ENCODE assay signal across 19 cellular contexts in genomic region chr12:31803306-31804184, GRCh38.
DNase-seq lines count a peak whose midpoint lies in the region; ATAC-seq, FAIRE-seq and TF ChIP-seq lines count a peak whose summit lies in the region.
"Had no signal": no experiment of that assay in that cellular context is flagged by ENCODE, and none has a peak within 500 bp of the region (broad histone marks: within the 10 kb centered on the region; RNA-seq: fewer than 3 reads in every experiment).

No MANE protein-coding gene starts in this region.

- H3K9me3 Mint-ChIP-seq in activated T-cell treated with anti-CD3 and anti-CD28 coated beads, Interleukin-2, amount 50 U/mL, for 4 hours, result no peaks in the 10 kb centered on the region
- H3K9me3 Mint-ChIP-seq in stimulated activated effector memory CD8-positive, alpha-beta T cell treated with anti-CD3 and anti-CD28 coated beads, Interleukin-12 subunit alpha, Interleukin-12 subunit beta, amount 100 ng/mL, for 72 hours, result no peaks in the 10 kb centered on the region

- peak overlapping the region; percentile 82 for H3K27ac Mint-ChIP-seq in stimulated activated effector memory CD8-positive, alpha-beta T cell treated with anti-CD3 and anti-CD28 coated beads, Interleukin-12 subunit alpha, Interleukin-12 subunit beta, amount 100 ng/mL, for 72 hours

- H3K27me3 Mint-ChIP-seq in activated T-cell treated with anti-CD3 and anti-CD28 coated beads, Interleukin-2, amount 50 U/mL, for 4 hours (ENCODE audit: low read depth), result no peaks in the 10 kb centered on the region

- FAIRE-seq in K562 (lab: Jason Lieb, UNC), result no peak

- H3K4me1 Mint-ChIP-seq in activated T-cell treated with anti-CD3 and anti-CD28 coated beads, Interleukin-2, amount 50 U/mL, for 4 hours (ENCODE audit: low read depth), result peaks cover 47% of the 10 kb centered on the region
- peaks cover 30% of the 10 kb centered on the region for H3K4me1 Mint-ChIP-seq in stimulated activated effector memory CD8-positive, alpha-beta T cell treated with anti-CD3 and anti-CD28 coated beads, Interleukin-12 subunit alpha, Interleukin-12 subunit beta, amount 100 ng/mL, for 72 hours

- intact Hi-C loops in K562 (cut with micrococcal nuclease), result no loop called here
- intact Hi-C loops in body of pancreas (cut with DNase I), result no loop called here

- H3K9me3 ChIP-seq in Loucy (ENCODE audit: insufficient read depth, low read depth, low read length) (no peaks in the 10 kb centered on the region), K562 (replicated peaks; ENCODE audit: control insufficient read depth, insufficient read depth, low read depth, low read length) (no peaks in the 10 kb centered on the region), body of pancreas (no peaks in the 10 kb centered on the region)
- H3K9me3 ChIP-seq: left lung, SK-N-SH had no signal

- 80% methylated on average over 8 of the region's 9 CpGs for WGBS in K562 (ENCODE audit: insufficient coverage, low coverage, missing lambda C conversion rate)
- WGBS in body of pancreas, 2 donors, result 89 to 92% methylated on average over 9 of the region's 9 CpGs

- TF ChIP-seq RAD21 in K562 (CRISPR knock-in tag; conservative IDR thresholded peaks at IDR 0.05 in 1 of 2, IDR thresholded peaks at IDR 0.05 in 1 of 2), result no peak

- no peak for TF ChIP-seq POLR2A in K562 (conservative IDR thresholded peaks at IDR 0.05)
- TF ChIP-seq POLR2A in body of pancreas (IDR thresholded peaks at IDR 0.05), result no peak

- H3K4me2 ChIP-seq in Loucy (ENCODE audit: low read depth, low read length, poor library complexity, severe bottlenecking) (peak overlapping the region; percentile 90), K562 (ENCODE audit: insufficient read depth, low read length) (no peak overlapping the region)
- H3K4me2 ChIP-seq: SK-N-SH had no signal

- H3K9ac ChIP-seq in Loucy (ENCODE audit: low read depth, low read length, poor library complexity, severe bottlenecking) (peak overlapping the region; percentile 62), K562 (ENCODE audit: insufficient read depth in 1 of 2, low read depth in 2 of 2, low read length in 2 of 2) (no peak overlapping the region)
- H3K9ac ChIP-seq: SK-N-SH had no signal

- peaks cover 5% of the 10 kb centered on the region; the same call in 1 of the 2 replicates for H3F3A ChIP-seq in Loucy (ENCODE audit: low read depth)

- H3K36me3 ChIP-seq in Loucy (ENCODE audit: insufficient read depth, low read length) (no peaks in the 10 kb centered on the region), K562 (ENCODE audit: control insufficient read depth, insufficient read depth, low read length) (no peaks in the 10 kb centered on the region), body of pancreas (replicated peaks in 1 of 2; ENCODE audit: insufficient read depth in 1 of 2, low read depth in 2 of 2) (no peaks in the 10 kb centered on the region)
- H3K36me3 ChIP-seq: left lung had no signal

- peaks cover 2% of the 10 kb centered on the region for H3K36me3 Mint-ChIP-seq in activated T-cell treated with anti-CD3 and anti-CD28 coated beads, Interleukin-2, amount 50 U/mL, for 4 hours (ENCODE audit: insufficient read depth)
- H3K36me3 Mint-ChIP-seq in stimulated activated effector memory CD8-positive, alpha-beta T cell treated with anti-CD3 and anti-CD28 coated beads, Interleukin-12 subunit alpha, Interleukin-12 subunit beta, amount 100 ng/mL, for 72 hours, result no peaks in the 10 kb centered on the region

- H3K9me1 ChIP-seq in K562 (ENCODE audit: control insufficient read depth, insufficient read depth, low read length), result no peaks in the 10 kb centered on the region

- no peaks in the 10 kb centered on the region for H4K20me1 ChIP-seq in Loucy (ENCODE audit: insufficient read depth, low read length, poor library complexity, severe bottlenecking)
- H4K20me1 ChIP-seq in K562 (replicated peaks; ENCODE audit: control insufficient read depth, insufficient read depth, low read length), result no peaks in the 10 kb centered on the region

- no TSS peak for BruUV-seq in K562 (replicated peaks; lab: Mats Ljungman, UMichigan)

- TF ChIP-seq EP300 in K562 (IDR thresholded peaks at IDR 0.05; ENCODE audit: low read length), result no peak

- H3K4me1 ChIP-seq in Loucy (ENCODE audit: insufficient read depth, low read length, poor library complexity, severe bottlenecking) (peaks cover 35% of the 10 kb centered on the region), K562 (replicated peaks in 1 of 2; ENCODE audit: control insufficient read depth in 2 of 2, insufficient read depth in 2 of 2, low read length in 2 of 2) (no peaks in the 10 kb centered on the region), body of pancreas (no peaks in the 10 kb centered on the region)
- H3K4me1 ChIP-seq: left lung had no signal

- POLR2A ChIA-PET in K562 (lab: Yijun Ruan, JAX), result no interaction called here

- no peak overlapping the region for H3K27ac ChIP-seq in K562 (ENCODE audit: extremely low read depth, low read depth, low read length)
- no peak overlapping the region for H3K27ac ChIP-seq in body of pancreas
- H3K27ac ChIP-seq: left lung, VCaP had no signal

- H3K4me3 ChIP-seq in Loucy (ENCODE audit: low read length, poor library complexity, severe bottlenecking) (peak overlapping the region; percentile 68), K562 (no peak overlapping the region), body of pancreas (no peak overlapping the region)
- H3K4me3 ChIP-seq: left lung had no signal

- H3K4me3 Mint-ChIP-seq in activated T-cell treated with anti-CD3 and anti-CD28 coated beads, Interleukin-2, amount 50 U/mL, for 4 hours, result peak overlapping the region; percentile 70
- peak overlapping the region; percentile 69 for H3K4me3 Mint-ChIP-seq in stimulated activated effector memory CD8-positive, alpha-beta T cell treated with anti-CD3 and anti-CD28 coated beads, Interleukin-12 subunit alpha, Interleukin-12 subunit beta, amount 100 ng/mL, for 72 hours

- DNase-seq in activated T-cell treated with anti-CD3 and anti-CD28 coated beads, Interleukin-2, amount 50 U/mL, for 4 hours, result no peak
- DNase-seq in activated T-cell treated with anti-CD3 and anti-CD28 coated beads, Interleukin-2, amount 50 U/mL, for 48 hours, result no peak
- DNase-seq in K562 (ENCODE audit: extremely low read depth in 1 of 4, low spot score in 3 of 4) (no peak), body of pancreas (no peak)
- DNase-seq in stimulated activated effector memory CD8-positive, alpha-beta T cell treated with anti-CD3 and anti-CD28 coated beads, Interleukin-12 subunit alpha, Interleukin-12 subunit beta, amount 100 ng/mL, for 72 hours (ENCODE audit: low spot score in 2 of 2), result no peak
- no peak for DNase-seq in stimulated activated CD4-positive, alpha-beta T cell treated with anti-CD3 and anti-CD28 coated beads, Interleukin-15, amount 100 ng/mL, for 24 hours
- DNase-seq: ACHN; activated CD8-positive, alpha-beta memory T cell treated with anti-CD3 and anti-CD28 coated beads, Interleukin-2, amount 50 U/mL, for 48 hours; Calu3; hippocampal formation; left lung; NCI-H1092; NCI-H2171; retina; SK-N-SH; stimulated activated CD8-positive, alpha-beta memory T cell treated with anti-CD3 and anti-CD28 coated beads, Interleukin-4, amount 100 ng/mL, for 48 hours had no signal

- CTCF ChIA-PET in K562 (lab: Yijun Ruan, JAX; ENCODE audit: low intra/inter-chr PET ratio), result no interaction called here

- ATAC-seq in activated T-cell treated with anti-CD3 and anti-CD28 coated beads, Interleukin-2, amount 50 U/mL, for 4 hours, result peak; percentile 41 to 49
- ATAC-seq in K562, result no peak
- ATAC-seq in stimulated activated effector memory CD8-positive, alpha-beta T cell treated with anti-CD3 and anti-CD28 coated beads, Interleukin-12 subunit alpha, Interleukin-12 subunit beta, amount 100 ng/mL, for 72 hours, result peak; percentile 65
- ATAC-seq in body of pancreas, result no peak
- no peak for ATAC-seq in HG02852 (IDR thresholded peaks at IDR 0.05; ENCODE audit: unreplicated experiment)
- ATAC-seq: left lung had no signal

- H3K27me3 ChIP-seq in Loucy (ENCODE audit: insufficient read depth, low read length, poor library complexity, severe bottlenecking) (no peaks in the 10 kb centered on the region), K562 (ENCODE audit: control insufficient read depth in 2 of 2, insufficient read depth in 2 of 2, low read length in 2 of 2) (no peaks in the 10 kb centered on the region), body of pancreas (no peaks in the 10 kb centered on the region)
- H3K27me3 ChIP-seq: left lung had no signal

- H3K79me2 ChIP-seq in Loucy (ENCODE audit: insufficient read depth, low read length) (no peaks in the 10 kb centered on the region), K562 (ENCODE audit: control insufficient read depth, insufficient read depth, low read length) (no peaks in the 10 kb centered on the region)

- in situ Hi-C loops in K562 (cut with MboI), result no loop called here

- no peak overlapping the region for H2AFZ ChIP-seq in Loucy (ENCODE audit: low read length)
- H2AFZ ChIP-seq in K562 (ENCODE audit: low read depth, low read length), result no peak overlapping the region

- TF ChIP-seq CTCF in Loucy (conservative IDR thresholded peaks at IDR 0.05; ENCODE audit: low read length) (no peak), K562 (IDR thresholded peaks at IDR 0.05 in 2 of 3, conservative IDR thresholded peaks at IDR 0.05 in 1 of 3; ENCODE audit: insufficient read depth in 2 of 3, low read depth in 1 of 3, low read length in 3 of 3) (no peak), body of pancreas (IDR thresholded peaks at IDR 0.05) (no peak)

- H3K9me2 ChIP-seq in Loucy (replicated peaks; ENCODE audit: low read depth, low read length), result no peaks in the 10 kb centered on the region
- H3K9me2 ChIP-seq: SK-N-SH had no signal

TF ChIP-seq in K562, 482 proteins besides CTCF, POLR2A, EP300 and RAD21 (continues in another document):
- TF ChIP-seq BDP1 (IDR thresholded peaks at IDR 0.05; ENCODE audit: insufficient read depth, insufficient read length) (no peak), ZNF121 (CRISPR knock-in tag; conservative IDR thresholded peaks at IDR 0.05) (peak; percentile 45), NKRF (IDR thresholded peaks at IDR 0.05; ENCODE audit: borderline replicate concordance) (no peak), C11orf30 (IDR thresholded peaks at IDR 0.05; ENCODE audit: low read depth) (peak; percentile 19; the same call in 1 of the 2 replicates), ELF2 (CRISPR knock-in tag; IDR thresholded peaks at IDR 0.05) (no peak)

Comparison
In these comparisons a context has a peak if more than half of its experiments do, and no peak if none do; other contexts are left out.
1. ATAC-seq: peak in activated T-cell treated with anti-CD3 and anti-CD28 coated beads, Interleukin-2, amount 50 U/mL, for 4 hours (2 of 2) and stimulated activated effector memory CD8-positive, alpha-beta T cell treated with anti-CD3 and anti-CD28 coated beads, Interleukin-12 subunit alpha, Interleukin-12 subunit beta, amount 100 ng/mL, for 72 hours (single experiment); none in K562 (single experiment), body of pancreas (single experiment) and HG02852 (single experiment).